ENCODE assay signal across 1 cellular context in the genomic region with DNA sequence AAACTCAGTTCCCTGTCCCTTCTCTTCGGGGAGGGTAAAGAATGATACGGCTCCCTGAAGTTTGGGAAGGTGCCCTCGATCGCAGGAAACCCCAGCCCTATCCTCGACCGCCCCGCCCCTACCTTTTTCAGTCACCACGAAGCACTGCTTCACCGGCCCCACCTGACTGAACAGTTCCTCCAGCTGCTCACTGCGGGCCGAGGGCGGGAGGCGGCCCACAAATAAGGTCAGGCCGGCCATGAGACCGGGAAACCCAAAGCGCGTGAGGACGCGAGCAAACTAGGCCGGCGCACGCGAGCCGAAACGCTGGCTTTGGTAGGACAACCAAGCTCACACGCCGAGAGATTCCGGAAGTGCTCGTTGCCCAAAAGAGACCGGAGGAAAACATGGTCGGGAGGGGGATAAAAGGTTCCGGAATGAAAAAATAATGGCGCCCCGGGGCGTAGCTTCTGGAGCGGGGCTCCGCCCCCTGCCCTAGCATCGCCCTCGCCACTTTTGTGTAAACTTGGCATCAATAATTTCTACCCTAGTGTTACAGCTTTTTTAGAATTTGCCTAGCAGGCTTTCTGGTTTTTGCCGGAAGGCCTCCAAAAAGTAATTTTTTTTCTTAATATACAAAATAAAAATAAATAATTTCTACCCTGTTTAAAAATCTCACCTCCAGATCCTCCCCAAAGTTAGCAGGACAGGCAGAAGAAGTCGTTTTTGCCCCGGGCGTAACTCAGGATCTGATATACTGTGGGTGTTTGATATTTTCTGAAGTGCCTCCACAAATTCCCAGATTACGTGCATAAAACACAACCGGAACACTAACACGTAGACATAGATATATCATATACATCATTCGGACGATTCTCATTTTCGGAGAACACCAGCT.
TF ChIP-seq lines count a peak whose summit lies in the region.

A gene with protein sequence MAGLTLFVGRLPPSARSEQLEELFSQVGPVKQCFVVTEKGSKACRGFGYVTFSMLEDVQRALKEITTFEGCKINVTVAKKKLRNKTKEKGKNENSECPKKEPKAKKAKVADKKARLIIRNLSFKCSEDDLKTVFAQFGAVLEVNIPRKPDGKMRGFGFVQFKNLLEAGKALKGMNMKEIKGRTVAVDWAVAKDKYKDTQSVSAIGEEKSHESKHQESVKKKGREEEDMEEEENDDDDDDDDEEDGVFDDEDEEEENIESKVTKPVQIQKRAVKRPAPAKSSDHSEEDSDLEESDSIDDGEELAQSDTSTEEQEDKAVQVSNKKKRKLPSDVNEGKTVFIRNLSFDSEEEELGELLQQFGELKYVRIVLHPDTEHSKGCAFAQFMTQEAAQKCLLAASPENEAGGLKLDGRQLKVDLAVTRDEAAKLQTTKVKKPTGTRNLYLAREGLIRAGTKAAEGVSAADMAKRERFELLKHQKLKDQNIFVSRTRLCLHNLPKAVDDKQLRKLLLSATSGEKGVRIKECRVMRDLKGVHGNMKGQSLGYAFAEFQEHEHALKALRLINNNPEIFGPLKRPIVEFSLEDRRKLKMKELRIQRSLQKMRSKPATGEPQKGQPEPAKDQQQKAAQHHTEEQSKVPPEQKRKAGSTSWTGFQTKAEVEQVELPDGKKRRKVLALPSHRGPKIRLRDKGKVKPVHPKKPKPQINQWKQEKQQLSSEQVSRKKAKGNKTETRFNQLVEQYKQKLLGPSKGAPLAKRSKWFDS (minus strand): TSS at position 355 of the 877 bp plus-strand sequence. CDS start 115 bp downstream, at position 240.

TF ChIP-seq in HepG2, 621 proteins besides CTCF, POLR2A, EP300 and RAD21 (continued from another document and continues in another):
- TF ChIP-seq, protein P1, sequence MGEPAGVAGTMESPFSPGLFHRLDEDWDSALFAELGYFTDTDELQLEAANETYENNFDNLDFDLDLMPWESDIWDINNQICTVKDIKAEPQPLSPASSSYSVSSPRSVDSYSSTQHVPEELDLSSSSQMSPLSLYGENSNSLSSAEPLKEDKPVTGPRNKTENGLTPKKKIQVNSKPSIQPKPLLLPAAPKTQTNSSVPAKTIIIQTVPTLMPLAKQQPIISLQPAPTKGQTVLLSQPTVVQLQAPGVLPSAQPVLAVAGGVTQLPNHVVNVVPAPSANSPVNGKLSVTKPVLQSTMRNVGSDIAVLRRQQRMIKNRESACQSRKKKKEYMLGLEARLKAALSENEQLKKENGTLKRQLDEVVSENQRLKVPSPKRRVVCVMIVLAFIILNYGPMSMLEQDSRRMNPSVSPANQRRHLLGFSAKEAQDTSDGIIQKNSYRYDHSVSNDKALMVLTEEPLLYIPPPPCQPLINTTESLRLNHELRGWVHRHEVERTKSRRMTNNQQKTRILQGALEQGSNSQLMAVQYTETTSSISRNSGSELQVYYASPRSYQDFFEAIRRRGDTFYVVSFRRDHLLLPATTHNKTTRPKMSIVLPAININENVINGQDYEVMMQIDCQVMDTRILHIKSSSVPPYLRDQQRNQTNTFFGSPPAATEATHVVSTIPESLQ (CRISPR knock-in tag; conservative IDR thresholded peaks at IDR 0.05), result no peak; the same call in 1 of the 2 replicates
- no peak for TF ChIP-seq NONO (IDR thresholded peaks at IDR 0.05)
- TF ChIP-seq NONO (CRISPR knock-in tag; conservative IDR thresholded peaks at IDR 0.05), result peak; percentile 82
- TF ChIP-seq MTF1 (CRISPR knock-in tag; IDR thresholded peaks at IDR 0.05), result peak; percentile 94; the same call in 1 of the 2 replicates
- TF ChIP-seq ZNF432 (CRISPR knock-in tag; IDR thresholded peaks at IDR 0.05; ENCODE audit: borderline replicate concordance), result no peak
- peak; percentile 99 for TF ChIP-seq KAT8 (CRISPR knock-in tag; IDR thresholded peaks at IDR 0.05)
- TF ChIP-seq, protein P2, sequence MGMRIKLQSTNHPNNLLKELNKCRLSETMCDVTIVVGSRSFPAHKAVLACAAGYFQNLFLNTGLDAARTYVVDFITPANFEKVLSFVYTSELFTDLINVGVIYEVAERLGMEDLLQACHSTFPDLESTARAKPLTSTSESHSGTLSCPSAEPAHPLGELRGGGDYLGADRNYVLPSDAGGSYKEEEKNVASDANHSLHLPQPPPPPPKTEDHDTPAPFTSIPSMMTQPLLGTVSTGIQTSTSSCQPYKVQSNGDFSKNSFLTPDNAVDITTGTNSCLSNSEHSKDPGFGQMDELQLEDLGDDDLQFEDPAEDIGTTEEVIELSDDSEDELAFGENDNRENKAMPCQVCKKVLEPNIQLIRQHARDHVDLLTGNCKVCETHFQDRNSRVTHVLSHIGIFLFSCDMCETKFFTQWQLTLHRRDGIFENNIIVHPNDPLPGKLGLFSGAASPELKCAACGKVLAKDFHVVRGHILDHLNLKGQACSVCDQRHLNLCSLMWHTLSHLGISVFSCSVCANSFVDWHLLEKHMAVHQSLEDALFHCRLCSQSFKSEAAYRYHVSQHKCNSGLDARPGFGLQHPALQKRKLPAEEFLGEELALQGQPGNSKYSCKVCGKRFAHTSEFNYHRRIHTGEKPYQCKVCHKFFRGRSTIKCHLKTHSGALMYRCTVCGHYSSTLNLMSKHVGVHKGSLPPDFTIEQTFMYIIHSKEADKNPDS (CRISPR knock-in tag; IDR thresholded peaks at IDR 0.05), result peak; percentile 75; the same call in 1 of the 2 replicates
- TF ChIP-seq ZNF326 (CRISPR knock-in tag; IDR thresholded peaks at IDR 0.05; ENCODE audit: borderline replicate concordance), result no peak
- TF ChIP-seq, protein P3, sequence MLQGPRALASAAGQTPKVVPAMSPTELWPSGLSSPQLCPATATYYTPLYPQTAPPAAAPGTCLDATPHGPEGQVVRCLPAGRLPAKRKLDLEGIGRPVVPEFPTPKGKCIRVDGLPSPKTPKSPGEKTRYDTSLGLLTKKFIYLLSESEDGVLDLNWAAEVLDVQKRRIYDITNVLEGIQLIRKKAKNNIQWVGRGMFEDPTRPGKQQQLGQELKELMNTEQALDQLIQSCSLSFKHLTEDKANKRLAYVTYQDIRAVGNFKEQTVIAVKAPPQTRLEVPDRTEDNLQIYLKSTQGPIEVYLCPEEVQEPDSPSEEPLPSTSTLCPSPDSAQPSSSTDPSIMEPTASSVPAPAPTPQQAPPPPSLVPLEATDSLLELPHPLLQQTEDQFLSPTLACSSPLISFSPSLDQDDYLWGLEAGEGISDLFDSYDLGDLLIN (CRISPR knock-in tag; IDR thresholded peaks at IDR 0.05; ENCODE audit: borderline replicate concordance), result peak; percentile 78; the same call in 1 of the 2 replicates
- TF ChIP-seq KDM1A (CRISPR knock-in tag; IDR thresholded peaks at IDR 0.05), result 0 out of 2 replicates have a peak, but pooled peaks have one; percentile 34
- TF ChIP-seq, protein P4, sequence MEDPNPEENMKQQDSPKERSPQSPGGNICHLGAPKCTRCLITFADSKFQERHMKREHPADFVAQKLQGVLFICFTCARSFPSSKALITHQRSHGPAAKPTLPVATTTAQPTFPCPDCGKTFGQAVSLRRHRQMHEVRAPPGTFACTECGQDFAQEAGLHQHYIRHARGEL (CRISPR knock-in tag; IDR thresholded peaks at IDR 0.05), result peak; percentile 89
- peak; percentile 69; the same call in 1 of the 2 replicates for TF ChIP-seq ZNF713 (CRISPR knock-in tag; IDR thresholded peaks at IDR 0.05)
- peak; percentile 50; the same call in 1 of the 2 replicates for TF ChIP-seq TP53 (CRISPR knock-in tag; conservative IDR thresholded peaks at IDR 0.05)
- peak; percentile 95 for TF ChIP-seq ZNF546 (CRISPR knock-in tag; conservative IDR thresholded peaks at IDR 0.05)
- TF ChIP-seq, protein P5, sequence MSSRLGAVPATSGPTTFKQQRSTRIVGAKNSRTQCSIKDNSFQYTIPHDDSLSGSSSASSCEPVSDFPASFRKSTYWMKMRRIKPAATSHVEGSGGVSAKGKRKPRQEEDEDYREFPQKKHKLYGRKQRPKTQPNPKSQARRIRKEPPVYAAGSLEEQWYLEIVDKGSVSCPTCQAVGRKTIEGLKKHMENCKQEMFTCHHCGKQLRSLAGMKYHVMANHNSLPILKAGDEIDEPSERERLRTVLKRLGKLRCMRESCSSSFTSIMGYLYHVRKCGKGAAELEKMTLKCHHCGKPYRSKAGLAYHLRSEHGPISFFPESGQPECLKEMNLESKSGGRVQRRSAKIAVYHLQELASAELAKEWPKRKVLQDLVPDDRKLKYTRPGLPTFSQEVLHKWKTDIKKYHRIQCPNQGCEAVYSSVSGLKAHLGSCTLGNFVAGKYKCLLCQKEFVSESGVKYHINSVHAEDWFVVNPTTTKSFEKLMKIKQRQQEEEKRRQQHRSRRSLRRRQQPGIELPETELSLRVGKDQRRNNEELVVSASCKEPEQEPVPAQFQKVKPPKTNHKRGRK (CRISPR knock-in tag; IDR thresholded peaks at IDR 0.05), result 0 out of 2 replicates have a peak, but pooled peaks have one; percentile 49
- TF ChIP-seq ZNF343 (CRISPR knock-in tag; IDR thresholded peaks at IDR 0.05), result peak; percentile 97
- peak; percentile 98 for TF ChIP-seq ZNF337 (CRISPR knock-in tag; IDR thresholded peaks at IDR 0.05; ENCODE audit: borderline replicate concordance, low read depth)
- TF ChIP-seq, protein P6, sequence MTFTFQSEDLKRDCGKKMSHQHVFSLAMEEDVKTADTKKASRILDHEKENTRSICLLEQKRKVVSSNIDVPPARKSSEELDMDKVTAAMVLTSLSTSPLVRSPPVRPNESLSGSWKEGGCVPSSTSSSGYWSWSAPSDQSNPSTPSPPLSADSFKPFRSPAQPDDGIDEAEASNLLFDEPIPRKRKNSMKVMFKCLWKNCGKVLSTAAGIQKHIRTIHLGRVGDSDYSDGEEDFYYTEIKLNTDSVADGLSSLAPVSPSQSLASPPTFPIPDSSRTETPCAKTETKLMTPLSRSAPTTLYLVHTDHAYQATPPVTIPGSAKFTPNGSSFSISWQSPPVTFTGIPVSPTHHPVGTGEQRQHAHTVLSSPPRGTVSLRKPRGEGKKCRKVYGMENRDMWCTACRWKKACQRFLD (CRISPR knock-in tag; IDR thresholded peaks at IDR 0.05; ENCODE audit: borderline replicate concordance), result peak; percentile 99
- TF ChIP-seq ZNF510 (CRISPR knock-in tag; IDR thresholded peaks at IDR 0.05; ENCODE audit: low read depth), result peak; percentile 98; the same call in 1 of the 2 replicates
- TF ChIP-seq, protein P7, sequence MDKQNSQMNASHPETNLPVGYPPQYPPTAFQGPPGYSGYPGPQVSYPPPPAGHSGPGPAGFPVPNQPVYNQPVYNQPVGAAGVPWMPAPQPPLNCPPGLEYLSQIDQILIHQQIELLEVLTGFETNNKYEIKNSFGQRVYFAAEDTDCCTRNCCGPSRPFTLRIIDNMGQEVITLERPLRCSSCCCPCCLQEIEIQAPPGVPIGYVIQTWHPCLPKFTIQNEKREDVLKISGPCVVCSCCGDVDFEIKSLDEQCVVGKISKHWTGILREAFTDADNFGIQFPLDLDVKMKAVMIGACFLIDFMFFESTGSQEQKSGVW (CRISPR knock-in tag; IDR thresholded peaks at IDR 0.05; ENCODE audit: borderline replicate concordance), result peak; percentile 72; the same call in 1 of the 2 replicates
- TF ChIP-seq ERF (CRISPR knock-in tag; IDR thresholded peaks at IDR 0.05), result peak; percentile 100
- TF ChIP-seq, protein P8, sequence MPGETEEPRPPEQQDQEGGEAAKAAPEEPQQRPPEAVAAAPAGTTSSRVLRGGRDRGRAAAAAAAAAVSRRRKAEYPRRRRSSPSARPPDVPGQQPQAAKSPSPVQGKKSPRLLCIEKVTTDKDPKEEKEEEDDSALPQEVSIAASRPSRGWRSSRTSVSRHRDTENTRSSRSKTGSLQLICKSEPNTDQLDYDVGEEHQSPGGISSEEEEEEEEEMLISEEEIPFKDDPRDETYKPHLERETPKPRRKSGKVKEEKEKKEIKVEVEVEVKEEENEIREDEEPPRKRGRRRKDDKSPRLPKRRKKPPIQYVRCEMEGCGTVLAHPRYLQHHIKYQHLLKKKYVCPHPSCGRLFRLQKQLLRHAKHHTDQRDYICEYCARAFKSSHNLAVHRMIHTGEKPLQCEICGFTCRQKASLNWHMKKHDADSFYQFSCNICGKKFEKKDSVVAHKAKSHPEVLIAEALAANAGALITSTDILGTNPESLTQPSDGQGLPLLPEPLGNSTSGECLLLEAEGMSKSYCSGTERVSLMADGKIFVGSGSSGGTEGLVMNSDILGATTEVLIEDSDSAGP (CRISPR knock-in tag; IDR thresholded peaks at IDR 0.05; ENCODE audit: borderline replicate concordance), result peak; percentile 94
- TF ChIP-seq ZNF557 (CRISPR knock-in tag; IDR thresholded peaks at IDR 0.05), result peak; percentile 96
- TF ChIP-seq MAFG (CRISPR knock-in tag; IDR thresholded peaks at IDR 0.05), result no peak
- TF ChIP-seq SRF (IDR thresholded peaks at IDR 0.05; ENCODE audit: low read depth, low read length), result 0 out of 2 replicates have a peak, but pooled peaks have one; percentile 72
- TF ChIP-seq SMAD1 (CRISPR knock-in tag; IDR thresholded peaks at IDR 0.05; ENCODE audit: borderline replicate concordance, low read depth), result peak; percentile 91; the same call in 1 of the 2 replicates
- TF ChIP-seq, protein P9, sequence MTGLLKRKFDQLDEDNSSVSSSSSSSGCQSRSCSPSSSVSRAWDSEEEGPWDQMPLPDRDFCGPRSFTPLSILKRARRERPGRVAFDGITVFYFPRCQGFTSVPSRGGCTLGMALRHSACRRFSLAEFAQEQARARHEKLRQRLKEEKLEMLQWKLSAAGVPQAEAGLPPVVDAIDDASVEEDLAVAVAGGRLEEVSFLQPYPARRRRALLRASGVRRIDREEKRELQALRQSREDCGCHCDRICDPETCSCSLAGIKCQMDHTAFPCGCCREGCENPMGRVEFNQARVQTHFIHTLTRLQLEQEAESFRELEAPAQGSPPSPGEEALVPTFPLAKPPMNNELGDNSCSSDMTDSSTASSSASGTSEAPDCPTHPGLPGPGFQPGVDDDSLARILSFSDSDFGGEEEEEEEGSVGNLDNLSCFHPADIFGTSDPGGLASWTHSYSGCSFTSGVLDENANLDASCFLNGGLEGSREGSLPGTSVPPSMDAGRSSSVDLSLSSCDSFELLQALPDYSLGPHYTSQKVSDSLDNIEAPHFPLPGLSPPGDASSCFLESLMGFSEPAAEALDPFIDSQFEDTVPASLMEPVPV (CRISPR knock-in tag; IDR thresholded peaks at IDR 0.05), result peak; percentile 100
- peak; percentile 90; the same call in 1 of the 2 replicates for TF ChIP-seq ZNF703 (CRISPR knock-in tag; IDR thresholded peaks at IDR 0.05; ENCODE audit: borderline replicate concordance)
- peak; percentile 43; the same call in 1 of the 2 replicates for TF ChIP-seq RFX3 (CRISPR knock-in tag; IDR thresholded peaks at IDR 0.05)
- TF ChIP-seq, protein P10, sequence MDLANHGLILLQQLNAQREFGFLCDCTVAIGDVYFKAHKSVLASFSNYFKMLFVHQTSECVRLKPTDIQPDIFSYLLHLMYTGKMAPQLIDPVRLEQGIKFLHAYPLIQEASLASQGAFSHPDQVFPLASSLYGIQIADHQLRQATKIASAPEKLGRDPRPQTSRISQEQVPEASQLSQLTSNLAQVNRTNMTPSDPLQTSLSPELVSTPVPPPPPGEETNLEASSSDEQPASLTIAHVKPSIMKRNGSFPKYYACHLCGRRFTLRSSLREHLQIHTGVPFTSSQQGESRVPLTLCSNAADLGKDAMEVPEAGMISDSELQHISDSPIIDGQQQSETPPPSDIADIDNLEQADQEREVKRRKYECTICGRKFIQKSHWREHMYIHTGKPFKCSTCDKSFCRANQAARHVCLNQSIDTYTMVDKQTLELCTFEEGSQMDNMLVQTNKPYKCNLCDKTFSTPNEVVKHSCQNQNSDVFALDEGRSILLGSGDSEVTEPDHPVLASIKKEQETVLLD (CRISPR knock-in tag; IDR thresholded peaks at IDR 0.05; ENCODE audit: low read depth), result peak; percentile 93
- peak; percentile 97 for TF ChIP-seq YEATS2 (CRISPR knock-in tag; IDR thresholded peaks at IDR 0.05; ENCODE audit: borderline replicate concordance)
- TF ChIP-seq ZNF816 (CRISPR knock-in tag; IDR thresholded peaks at IDR 0.05; ENCODE audit: borderline replicate concordance), result peak; percentile 98
- peak; percentile 100 for TF ChIP-seq TOPORS (CRISPR knock-in tag; IDR thresholded peaks at IDR 0.05)
- peak; percentile 99 for TF ChIP-seq ZFYVE20 (CRISPR knock-in tag; IDR thresholded peaks at IDR 0.05; ENCODE audit: borderline replicate concordance, low read depth)
- TF ChIP-seq KLF13 (CRISPR knock-in tag; IDR thresholded peaks at IDR 0.05), result peak; percentile 97
- TF ChIP-seq ZNF879 (CRISPR knock-in tag; IDR thresholded peaks at IDR 0.05), result peak; percentile 98
- TF ChIP-seq SAFB2 (CRISPR knock-in tag; IDR thresholded peaks at IDR 0.05; ENCODE audit: borderline replicate concordance, low read depth), result peak; percentile 88
- TF ChIP-seq ZFP90 (CRISPR knock-in tag; IDR thresholded peaks at IDR 0.05; ENCODE audit: borderline replicate concordance), result peak; percentile 96; the same call in 1 of the 2 replicates
- no peak for TF ChIP-seq SMC3 (IDR thresholded peaks at IDR 0.05; ENCODE audit: low read length)
